28 cellular contexts compared by ENCODE assay signal in the genomic region with DNA sequence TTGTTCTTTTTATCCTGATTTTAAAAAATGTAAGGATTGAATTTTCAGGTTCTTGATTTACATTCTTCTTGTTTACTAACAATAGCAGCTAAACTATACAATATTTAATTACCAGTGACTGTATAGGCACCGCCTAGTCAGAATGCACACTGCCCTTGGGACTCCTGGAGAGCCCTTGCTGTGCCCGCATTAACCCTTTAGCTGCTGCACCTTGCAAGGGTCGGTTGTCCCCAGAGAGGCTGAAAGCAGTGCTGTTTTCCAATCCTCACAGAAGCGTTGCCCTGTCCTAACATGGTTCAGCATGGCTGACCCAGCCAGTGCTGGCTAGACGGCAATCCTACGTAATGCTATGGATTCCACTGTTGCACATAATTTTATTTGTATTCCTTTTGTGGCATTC.
"Had no signal": no experiment of that assay in that cellular context is flagged by ENCODE, and none has a peak within 500 bp of the region (broad histone marks: within the 10 kb centered on the region; RNA-seq: fewer than 3 reads in every experiment).

No MANE protein-coding gene starts in this region.

- H3K36me3 Mint-ChIP-seq: immature natural killer cell; naive thymus-derived CD8-positive, alpha-beta T cell; stimulated activated naive B cell treated with anti-CD40 and anti-IgM and Interleukin-4, amounts not matched to agents 10 μg/mL and 1 μg/mL and 100 μg/mL, for 72 hours had no signal

- H3K9me3 ChIP-seq: left lung, lower lobe of right lung, ovary, right atrium auricular region, stomach, testis, thyroid gland, transverse colon, upper lobe of left lung, vagina had no signal

- ATAC-seq: left colon; left lung; lower lobe of right lung; naive thymus-derived CD8-positive, alpha-beta T cell; sciatic nerve; stimulated activated naive B cell treated with anti-CD40 and anti-IgM and Interleukin-4, amounts not matched to agents 10 μg/mL and 1 μg/mL and 100 μg/mL, for 72 hours; stimulated activated naive CD8-positive, alpha-beta T cell treated with anti-CD3 and anti-CD28 coated beads, Interleukin-15, Interleukin-2, amounts not matched to agents 100 U/mL and 50 U/mL, for 24 hours had no signal

- H3K36me3 ChIP-seq: left lung, lower lobe of right lung, ovary, right atrium auricular region, stomach, thyroid gland, transverse colon, upper lobe of left lung, vagina had no signal

- DNase-seq: hypothalamus; immature natural killer cell; kidney; left colon; left lung; lower lobe of right lung; mammary epithelial cell; mesenchymal stem cell; naive thymus-derived CD8-positive, alpha-beta T cell; ovary; stimulated activated CD4-positive, alpha-beta T cell treated with anti-CD3 and anti-CD28 coated beads, Interleukin-12 subunit alpha, Interleukin-12 subunit beta, amount 100 ng/mL, for 4 hours; stimulated activated CD4-positive, alpha-beta T cell treated with anti-CD3 and anti-CD28 coated beads, Interleukin-15, amount 100 ng/mL, for 24 hours; stimulated activated CD4-positive, alpha-beta T cell treated with anti-CD3 and anti-CD28 coated beads, Interleukin-2, amount 100 ng/mL, for 24 hours; stimulated activated CD4-positive, alpha-beta T cell treated with anti-CD3 and anti-CD28 coated beads, Interleukin-4, amount 100 ng/mL, for 1 hour; stimulated activated naive B cell treated with anti-CD40 and anti-IgM and Interleukin-4, amounts not matched to agents 10 μg/mL and 1 μg/mL and 100 μg/mL, for 72 hours; stimulated activated naive CD8-positive, alpha-beta T cell treated with anti-CD3 and anti-CD28 coated beads, Interleukin-15, Interleukin-2, amounts not matched to agents 100 U/mL and 50 U/mL, for 24 hours; stomach; testis; thyroid gland; transverse colon; upper lobe of left lung had no signal

- H3K27ac Mint-ChIP-seq: immature natural killer cell; naive thymus-derived CD8-positive, alpha-beta T cell; nephron; progenitor cell of endocrine pancreas; stimulated activated naive B cell treated with anti-CD40 and anti-IgM and Interleukin-4, amounts not matched to agents 10 μg/mL and 1 μg/mL and 100 μg/mL, for 72 hours had no signal

- H3K27me3 ChIP-seq: ovary, right atrium auricular region, testis, thyroid gland, transverse colon, upper lobe of left lung, vagina had no signal

- H3K4me3 Mint-ChIP-seq: immature natural killer cell; naive thymus-derived CD8-positive, alpha-beta T cell; nephron; neural crest cell; stimulated activated naive B cell treated with anti-CD40 and anti-IgM and Interleukin-4, amounts not matched to agents 10 μg/mL and 1 μg/mL and 100 μg/mL, for 72 hours had no signal

- H3K4me3 ChIP-seq: left lung, lower lobe of right lung, ovary, right atrium auricular region, skin epidermis, stomach, testis, thyroid gland, transverse colon, upper lobe of left lung, vagina had no signal

- H3K4me1 Mint-ChIP-seq: immature natural killer cell; neural crest cell; stimulated activated naive B cell treated with anti-CD40 and anti-IgM and Interleukin-4, amounts not matched to agents 10 μg/mL and 1 μg/mL and 100 μg/mL, for 72 hours had no signal

- H3K27ac ChIP-seq: left lung, lower lobe of right lung, ovary, right atrium auricular region, skin epidermis, stomach, testis, thyroid gland, transverse colon, upper lobe of left lung, vagina had no signal

- H3K4me1 ChIP-seq: left lung, lower lobe of right lung, right atrium auricular region, stomach, testis, thyroid gland, transverse colon, upper lobe of left lung, vagina had no signal

- H3K27me3 Mint-ChIP-seq: progenitor cell of endocrine pancreas had no signal

- H3K9me3 Mint-ChIP-seq: immature natural killer cell; naive thymus-derived CD8-positive, alpha-beta T cell had no signal
